In the genomic region with DNA sequence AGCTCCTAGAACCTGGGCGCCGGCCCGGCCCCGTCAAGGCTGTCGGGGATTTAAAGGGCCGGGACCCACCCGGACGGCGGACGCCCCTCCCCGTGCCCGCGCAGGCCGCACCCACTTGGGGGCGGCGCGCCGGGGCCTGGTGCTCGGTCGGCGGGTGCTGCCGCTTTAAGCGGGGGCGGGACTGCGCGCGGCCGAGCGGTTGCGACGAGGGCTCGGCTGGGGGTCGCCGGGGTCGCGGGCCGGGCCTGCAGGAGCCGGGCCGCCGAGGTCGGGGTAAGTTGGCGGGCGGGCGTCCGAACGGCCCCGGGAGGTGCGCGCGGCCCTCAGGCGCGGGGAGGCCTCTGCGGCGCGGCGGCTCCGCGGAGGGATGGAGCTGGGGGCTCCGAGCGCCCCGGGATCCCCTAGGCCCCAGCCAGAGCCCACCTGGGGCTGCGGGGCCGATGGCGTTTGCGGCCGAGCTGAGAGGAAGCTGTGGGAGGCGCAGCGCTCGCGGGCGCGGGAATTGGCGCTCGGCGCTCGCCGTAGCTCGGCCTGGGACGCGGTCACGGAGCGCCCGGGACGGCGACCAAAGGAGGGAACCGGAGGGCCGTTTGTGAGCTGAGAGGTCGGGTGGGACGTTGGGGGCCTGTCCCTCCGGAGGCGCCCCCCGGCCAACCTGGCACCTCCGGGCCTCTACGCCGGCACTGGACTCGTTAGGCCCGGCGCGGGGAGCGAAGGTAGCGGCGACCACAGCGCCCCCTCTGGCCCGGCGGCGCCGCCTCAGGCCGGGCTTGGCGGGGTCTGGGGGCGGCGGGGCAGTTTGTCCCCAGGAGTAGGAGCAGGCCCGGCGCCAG, we compare ENCODE assay signal across 1 cellular context.
TF ChIP-seq lines count a peak whose summit lies in the region.

Gene TRRAP, plus strand, starts transcription at position 168 of the 833 bp plus-strand sequence. CDS start 2,619 bp downstream, outside the sequence.

TF ChIP-seq in K562, 482 proteins besides CTCF, POLR2A, EP300 and RAD21 (continued from another document and continues in another):
- TF ChIP-seq, protein P1, sequence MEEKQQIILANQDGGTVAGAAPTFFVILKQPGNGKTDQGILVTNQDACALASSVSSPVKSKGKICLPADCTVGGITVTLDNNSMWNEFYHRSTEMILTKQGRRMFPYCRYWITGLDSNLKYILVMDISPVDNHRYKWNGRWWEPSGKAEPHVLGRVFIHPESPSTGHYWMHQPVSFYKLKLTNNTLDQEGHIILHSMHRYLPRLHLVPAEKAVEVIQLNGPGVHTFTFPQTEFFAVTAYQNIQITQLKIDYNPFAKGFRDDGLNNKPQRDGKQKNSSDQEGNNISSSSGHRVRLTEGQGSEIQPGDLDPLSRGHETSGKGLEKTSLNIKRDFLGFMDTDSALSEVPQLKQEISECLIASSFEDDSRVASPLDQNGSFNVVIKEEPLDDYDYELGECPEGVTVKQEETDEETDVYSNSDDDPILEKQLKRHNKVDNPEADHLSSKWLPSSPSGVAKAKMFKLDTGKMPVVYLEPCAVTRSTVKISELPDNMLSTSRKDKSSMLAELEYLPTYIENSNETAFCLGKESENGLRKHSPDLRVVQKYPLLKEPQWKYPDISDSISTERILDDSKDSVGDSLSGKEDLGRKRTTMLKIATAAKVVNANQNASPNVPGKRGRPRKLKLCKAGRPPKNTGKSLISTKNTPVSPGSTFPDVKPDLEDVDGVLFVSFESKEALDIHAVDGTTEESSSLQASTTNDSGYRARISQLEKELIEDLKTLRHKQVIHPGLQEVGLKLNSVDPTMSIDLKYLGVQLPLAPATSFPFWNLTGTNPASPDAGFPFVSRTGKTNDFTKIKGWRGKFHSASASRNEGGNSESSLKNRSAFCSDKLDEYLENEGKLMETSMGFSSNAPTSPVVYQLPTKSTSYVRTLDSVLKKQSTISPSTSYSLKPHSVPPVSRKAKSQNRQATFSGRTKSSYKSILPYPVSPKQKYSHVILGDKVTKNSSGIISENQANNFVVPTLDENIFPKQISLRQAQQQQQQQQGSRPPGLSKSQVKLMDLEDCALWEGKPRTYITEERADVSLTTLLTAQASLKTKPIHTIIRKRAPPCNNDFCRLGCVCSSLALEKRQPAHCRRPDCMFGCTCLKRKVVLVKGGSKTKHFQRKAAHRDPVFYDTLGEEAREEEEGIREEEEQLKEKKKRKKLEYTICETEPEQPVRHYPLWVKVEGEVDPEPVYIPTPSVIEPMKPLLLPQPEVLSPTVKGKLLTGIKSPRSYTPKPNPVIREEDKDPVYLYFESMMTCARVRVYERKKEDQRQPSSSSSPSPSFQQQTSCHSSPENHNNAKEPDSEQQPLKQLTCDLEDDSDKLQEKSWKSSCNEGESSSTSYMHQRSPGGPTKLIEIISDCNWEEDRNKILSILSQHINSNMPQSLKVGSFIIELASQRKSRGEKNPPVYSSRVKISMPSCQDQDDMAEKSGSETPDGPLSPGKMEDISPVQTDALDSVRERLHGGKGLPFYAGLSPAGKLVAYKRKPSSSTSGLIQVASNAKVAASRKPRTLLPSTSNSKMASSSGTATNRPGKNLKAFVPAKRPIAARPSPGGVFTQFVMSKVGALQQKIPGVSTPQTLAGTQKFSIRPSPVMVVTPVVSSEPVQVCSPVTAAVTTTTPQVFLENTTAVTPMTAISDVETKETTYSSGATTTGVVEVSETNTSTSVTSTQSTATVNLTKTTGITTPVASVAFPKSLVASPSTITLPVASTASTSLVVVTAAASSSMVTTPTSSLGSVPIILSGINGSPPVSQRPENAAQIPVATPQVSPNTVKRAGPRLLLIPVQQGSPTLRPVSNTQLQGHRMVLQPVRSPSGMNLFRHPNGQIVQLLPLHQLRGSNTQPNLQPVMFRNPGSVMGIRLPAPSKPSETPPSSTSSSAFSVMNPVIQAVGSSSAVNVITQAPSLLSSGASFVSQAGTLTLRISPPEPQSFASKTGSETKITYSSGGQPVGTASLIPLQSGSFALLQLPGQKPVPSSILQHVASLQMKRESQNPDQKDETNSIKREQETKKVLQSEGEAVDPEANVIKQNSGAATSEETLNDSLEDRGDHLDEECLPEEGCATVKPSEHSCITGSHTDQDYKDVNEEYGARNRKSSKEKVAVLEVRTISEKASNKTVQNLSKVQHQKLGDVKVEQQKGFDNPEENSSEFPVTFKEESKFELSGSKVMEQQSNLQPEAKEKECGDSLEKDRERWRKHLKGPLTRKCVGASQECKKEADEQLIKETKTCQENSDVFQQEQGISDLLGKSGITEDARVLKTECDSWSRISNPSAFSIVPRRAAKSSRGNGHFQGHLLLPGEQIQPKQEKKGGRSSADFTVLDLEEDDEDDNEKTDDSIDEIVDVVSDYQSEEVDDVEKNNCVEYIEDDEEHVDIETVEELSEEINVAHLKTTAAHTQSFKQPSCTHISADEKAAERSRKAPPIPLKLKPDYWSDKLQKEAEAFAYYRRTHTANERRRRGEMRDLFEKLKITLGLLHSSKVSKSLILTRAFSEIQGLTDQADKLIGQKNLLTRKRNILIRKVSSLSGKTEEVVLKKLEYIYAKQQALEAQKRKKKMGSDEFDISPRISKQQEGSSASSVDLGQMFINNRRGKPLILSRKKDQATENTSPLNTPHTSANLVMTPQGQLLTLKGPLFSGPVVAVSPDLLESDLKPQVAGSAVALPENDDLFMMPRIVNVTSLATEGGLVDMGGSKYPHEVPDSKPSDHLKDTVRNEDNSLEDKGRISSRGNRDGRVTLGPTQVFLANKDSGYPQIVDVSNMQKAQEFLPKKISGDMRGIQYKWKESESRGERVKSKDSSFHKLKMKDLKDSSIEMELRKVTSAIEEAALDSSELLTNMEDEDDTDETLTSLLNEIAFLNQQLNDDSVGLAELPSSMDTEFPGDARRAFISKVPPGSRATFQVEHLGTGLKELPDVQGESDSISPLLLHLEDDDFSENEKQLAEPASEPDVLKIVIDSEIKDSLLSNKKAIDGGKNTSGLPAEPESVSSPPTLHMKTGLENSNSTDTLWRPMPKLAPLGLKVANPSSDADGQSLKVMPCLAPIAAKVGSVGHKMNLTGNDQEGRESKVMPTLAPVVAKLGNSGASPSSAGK (IDR thresholded peaks at IDR 0.05), result no peak
- 0 out of 2 replicates have a peak, but pooled peaks have one; percentile 75 for TF ChIP-seq CBFB (CRISPR knock-in tag; IDR thresholded peaks at IDR 0.05)
- TF ChIP-seq NFE2 (IDR thresholded peaks at IDR 0.05; ENCODE audit: low read depth), result no peak
- TF ChIP-seq MXD1 (CRISPR knock-in tag; IDR thresholded peaks at IDR 0.05; ENCODE audit: borderline replicate concordance, poor library complexity, severe bottlenecking), result no peak
- TF ChIP-seq POLR2AphosphoS5 (IDR thresholded peaks at IDR 0.05; ENCODE audit: control insufficient read depth, insufficient read depth, low read depth, low read length), result peak; percentile 68
- peak; percentile 27; the same call in 1 of the 2 replicates for TF ChIP-seq OTX1 (CRISPR knock-in tag; IDR thresholded peaks at IDR 0.05)
- TF ChIP-seq, protein P2, sequence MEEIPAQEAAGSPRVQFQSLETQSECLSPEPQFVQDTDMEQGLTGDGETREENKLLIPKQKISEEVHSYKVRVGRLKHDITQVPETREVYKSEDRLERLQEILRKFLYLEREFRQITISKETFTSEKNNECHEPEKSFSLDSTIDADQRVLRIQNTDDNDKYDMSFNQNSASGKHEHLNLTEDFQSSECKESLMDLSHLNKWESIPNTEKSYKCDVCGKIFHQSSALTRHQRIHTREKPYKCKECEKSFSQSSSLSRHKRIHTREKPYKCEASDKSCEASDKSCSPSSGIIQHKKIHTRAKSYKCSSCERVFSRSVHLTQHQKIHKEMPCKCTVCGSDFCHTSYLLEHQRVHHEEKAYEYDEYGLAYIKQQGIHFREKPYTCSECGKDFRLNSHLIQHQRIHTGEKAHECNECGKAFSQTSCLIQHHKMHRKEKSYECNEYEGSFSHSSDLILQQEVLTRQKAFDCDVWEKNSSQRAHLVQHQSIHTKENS (CRISPR knock-in tag; IDR thresholded peaks at IDR 0.05), result no peak
- peak; percentile 54 for TF ChIP-seq POLR2B (IDR thresholded peaks at IDR 0.05; ENCODE audit: low read depth, partially characterized antibody)
- TF ChIP-seq ATF1 (CRISPR knock-in tag; IDR thresholded peaks at IDR 0.05), result 0 out of 2 replicates have a peak, but pooled peaks have one; percentile 8
- TF ChIP-seq ATF1 (tag; IDR thresholded peaks at IDR 0.05), result peak; percentile 81
- no peak for TF ChIP-seq BDP1 (IDR thresholded peaks at IDR 0.05; ENCODE audit: insufficient read depth, insufficient read length)
- TF ChIP-seq MCM2 (IDR thresholded peaks at IDR 0.05; ENCODE audit: low read depth), result no peak
- TF ChIP-seq CXXC5 (CRISPR knock-in tag; IDR thresholded peaks at IDR 0.05), result peak; percentile 88
- TF ChIP-seq STAT5B (CRISPR knock-in tag; IDR thresholded peaks at IDR 0.05), result no peak
- peak; percentile 24; the same call in 1 of the 2 replicates for TF ChIP-seq KLF1 (tag; IDR thresholded peaks at IDR 0.05)
- TF ChIP-seq U2AF1 (optimal IDR thresholded peaks at IDR 0.05; ENCODE audit: low read depth, low read length), result peak; percentile 98
- TF ChIP-seq RUNX1 (IDR thresholded peaks at IDR 0.05; ENCODE audit: low read depth), result no peak
- TF ChIP-seq TFE3 (CRISPR knock-in tag; IDR thresholded peaks at IDR 0.05), result no peak
- no peak for TF ChIP-seq CBX5 (IDR thresholded peaks at IDR 0.05; ENCODE audit: borderline replicate concordance, low read depth)
- TF ChIP-seq GATAD2A (IDR thresholded peaks at IDR 0.05), result peak; percentile 46; the same call in 1 of the 2 replicates
- TF ChIP-seq PHTF2 (CRISPR knock-in tag; IDR thresholded peaks at IDR 0.05), result no peak
- TF ChIP-seq, protein P3, sequence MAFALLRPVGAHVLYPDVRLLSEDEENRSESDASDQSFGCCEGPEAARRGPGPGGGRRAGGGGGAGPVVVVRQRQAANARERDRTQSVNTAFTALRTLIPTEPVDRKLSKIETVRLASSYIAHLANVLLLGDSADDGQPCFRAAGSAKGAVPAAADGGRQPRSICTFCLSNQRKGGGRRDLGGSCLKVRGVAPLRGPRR (CRISPR knock-in tag; IDR thresholded peaks at IDR 0.05), result no peak
- TF ChIP-seq, protein P4, sequence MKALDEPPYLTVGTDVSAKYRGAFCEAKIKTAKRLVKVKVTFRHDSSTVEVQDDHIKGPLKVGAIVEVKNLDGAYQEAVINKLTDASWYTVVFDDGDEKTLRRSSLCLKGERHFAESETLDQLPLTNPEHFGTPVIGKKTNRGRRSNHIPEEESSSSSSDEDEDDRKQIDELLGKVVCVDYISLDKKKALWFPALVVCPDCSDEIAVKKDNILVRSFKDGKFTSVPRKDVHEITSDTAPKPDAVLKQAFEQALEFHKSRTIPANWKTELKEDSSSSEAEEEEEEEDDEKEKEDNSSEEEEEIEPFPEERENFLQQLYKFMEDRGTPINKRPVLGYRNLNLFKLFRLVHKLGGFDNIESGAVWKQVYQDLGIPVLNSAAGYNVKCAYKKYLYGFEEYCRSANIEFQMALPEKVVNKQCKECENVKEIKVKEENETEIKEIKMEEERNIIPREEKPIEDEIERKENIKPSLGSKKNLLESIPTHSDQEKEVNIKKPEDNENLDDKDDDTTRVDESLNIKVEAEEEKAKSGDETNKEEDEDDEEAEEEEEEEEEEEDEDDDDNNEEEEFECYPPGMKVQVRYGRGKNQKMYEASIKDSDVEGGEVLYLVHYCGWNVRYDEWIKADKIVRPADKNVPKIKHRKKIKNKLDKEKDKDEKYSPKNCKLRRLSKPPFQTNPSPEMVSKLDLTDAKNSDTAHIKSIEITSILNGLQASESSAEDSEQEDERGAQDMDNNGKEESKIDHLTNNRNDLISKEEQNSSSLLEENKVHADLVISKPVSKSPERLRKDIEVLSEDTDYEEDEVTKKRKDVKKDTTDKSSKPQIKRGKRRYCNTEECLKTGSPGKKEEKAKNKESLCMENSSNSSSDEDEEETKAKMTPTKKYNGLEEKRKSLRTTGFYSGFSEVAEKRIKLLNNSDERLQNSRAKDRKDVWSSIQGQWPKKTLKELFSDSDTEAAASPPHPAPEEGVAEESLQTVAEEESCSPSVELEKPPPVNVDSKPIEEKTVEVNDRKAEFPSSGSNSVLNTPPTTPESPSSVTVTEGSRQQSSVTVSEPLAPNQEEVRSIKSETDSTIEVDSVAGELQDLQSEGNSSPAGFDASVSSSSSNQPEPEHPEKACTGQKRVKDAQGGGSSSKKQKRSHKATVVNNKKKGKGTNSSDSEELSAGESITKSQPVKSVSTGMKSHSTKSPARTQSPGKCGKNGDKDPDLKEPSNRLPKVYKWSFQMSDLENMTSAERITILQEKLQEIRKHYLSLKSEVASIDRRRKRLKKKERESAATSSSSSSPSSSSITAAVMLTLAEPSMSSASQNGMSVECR (CRISPR knock-in tag; IDR thresholded peaks at IDR 0.05), result peak; percentile 75; the same call in 1 of the 2 replicates
- TF ChIP-seq ZZZ3 (IDR thresholded peaks at IDR 0.05), result no peak
- TF ChIP-seq, protein P5, sequence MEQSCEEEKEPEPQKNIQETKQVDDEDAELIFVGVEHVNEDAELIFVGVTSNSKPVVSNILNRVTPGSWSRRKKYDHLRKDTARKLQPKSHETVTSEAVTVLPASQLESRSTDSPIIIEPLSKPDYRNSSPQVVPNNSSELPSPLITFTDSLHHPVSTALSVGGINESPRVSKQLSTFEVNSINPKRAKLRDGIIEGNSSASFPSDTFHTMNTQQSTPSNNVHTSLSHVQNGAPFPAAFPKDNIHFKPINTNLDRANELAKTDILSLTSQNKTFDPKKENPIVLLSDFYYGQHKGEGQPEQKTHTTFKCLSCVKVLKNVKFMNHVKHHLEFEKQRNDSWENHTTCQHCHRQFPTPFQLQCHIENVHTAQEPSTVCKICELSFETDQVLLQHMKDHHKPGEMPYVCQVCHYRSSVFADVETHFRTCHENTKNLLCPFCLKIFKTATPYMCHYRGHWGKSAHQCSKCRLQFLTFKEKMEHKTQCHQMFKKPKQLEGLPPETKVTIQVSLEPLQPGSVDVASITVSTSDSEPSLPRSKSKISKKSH (CRISPR knock-in tag; IDR thresholded peaks at IDR 0.05), result no peak
- TF ChIP-seq NR1H2 (CRISPR knock-in tag; IDR thresholded peaks at IDR 0.05), result peak; percentile 84; the same call in 1 of the 2 replicates
- peak; percentile 80 for TF ChIP-seq DIDO1 (tag; IDR thresholded peaks at IDR 0.05; ENCODE audit: low read depth)
- no peak for TF ChIP-seq ELF4 (CRISPR knock-in tag; IDR thresholded peaks at IDR 0.05)
- no peak for TF ChIP-seq FOXK2 (conservative IDR thresholded peaks at IDR 0.05 in 1 of 2, IDR thresholded peaks at IDR 0.05 in 1 of 2; ENCODE audit: low read depth in 2 of 2)
- peak; percentile 31 for TF ChIP-seq RBM25 (IDR thresholded peaks at IDR 0.05; ENCODE audit: low read depth, low read length, severe bottlenecking)
- TF ChIP-seq SOX6 (IDR thresholded peaks at IDR 0.05), result peak; percentile 22; the same call in 1 of the 2 replicates
- TF ChIP-seq NELFE (IDR thresholded peaks at IDR 0.05; ENCODE audit: insufficient read depth, insufficient read length), result no peak
